In the genomic region with DNA sequence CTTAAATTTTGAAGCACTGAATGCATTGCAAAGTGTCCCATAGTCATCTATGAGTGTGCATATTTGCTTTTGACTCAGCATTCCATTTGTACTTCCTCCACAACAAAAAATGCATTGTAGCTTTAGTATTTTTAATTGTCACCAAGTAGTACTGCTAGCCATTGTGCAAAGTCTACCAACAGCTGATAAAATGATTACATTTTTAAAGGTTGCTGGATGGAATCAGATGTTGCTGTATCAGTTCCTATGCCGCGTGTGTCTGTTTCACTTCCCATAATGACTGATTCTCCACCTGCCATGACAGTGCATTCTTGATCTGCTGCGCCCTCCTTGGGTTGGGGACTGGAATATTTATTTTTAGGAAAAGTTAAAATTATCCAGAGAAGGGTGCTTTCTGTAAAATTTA, we compare ENCODE assay signal across 8 cellular contexts. TPM values are rescaled to one million over a fixed set of nuclear protein-coding genes. Genes with fewer than 3 reads are reported as not detected.
DNase-seq lines count a peak whose midpoint lies in the region; ATAC-seq, FAIRE-seq and TF ChIP-seq lines count a peak whose summit lies in the region.

No MANE protein-coding gene starts in this region.

- ATAC-seq in GM21723 (IDR thresholded peaks at IDR 0.05; ENCODE audit: unreplicated experiment) (peak; percentile 86), IMR-90 (ENCODE audit: low read depth) (peak; percentile 73), SK-N-SH treated with all-trans-retinoic acid at 6 μM for 48 hours (no peak)

- peak overlapping the region; percentile 80; the same call in 1 of the 2 replicates for H3K18ac ChIP-seq in IMR-90 (ENCODE audit: low read depth, low read length)

- POLR2A ChIA-PET in IMR-90 (lab: Charles Lee; ENCODE audit: unreplicated experiment), result no interaction called here

- no peak overlapping the region; the same call in 1 of the 2 replicates for H3K14ac ChIP-seq in IMR-90 (replicated peaks; ENCODE audit: low read depth, low read length)

- CTCF ChIA-PET in IMR-90 (lab: Yijun Ruan, JAX), result interaction anchor here (1.0 kb wide), 1 partner anchor 20 kb away, joined by 3 read pairs; no protein-coding TSS in a partner anchor

- no peak overlapping the region for H4K8ac ChIP-seq in IMR-90 (ENCODE audit: low read depth in 2 of 2, low read length in 2 of 2)

- no peak overlapping the region for H3K9ac ChIP-seq in IMR-90 (ENCODE audit: low read depth, low read length)
- H3K9ac ChIP-seq in kidney (ENCODE audit: low read length in 2 of 2), result no peak overlapping the region

- H2AK5ac ChIP-seq in IMR-90 (ENCODE audit: low read depth, low read length), result no peak overlapping the region

- dilution Hi-C loops in IMR-90 (cut with HindIII; ENCODE audit: low sequenced_read_pairs, unreplicated experiment), result no loop called here

- TF ChIP-seq CTCF in IMR-90 (conservative IDR thresholded peaks at IDR 0.05; ENCODE audit: low read depth, low read length) (no peak), left ventricle myocardium inferior (IDR thresholded peaks at IDR 0.05; ENCODE audit: borderline replicate concordance) (no peak), kidney (IDR thresholded peaks at IDR 0.05; ENCODE audit: borderline replicate concordance, extremely low read depth, insufficient read depth) (no peak)

- no peaks in the 10 kb centered on the region; the same call in 1 of the 2 replicates for H3K9me1 ChIP-seq in IMR-90 (ENCODE audit: insufficient read depth, low read length)

- no peak overlapping the region for H3K23ac ChIP-seq in IMR-90 (ENCODE audit: low read depth, low read length)

- no peaks in the 10 kb centered on the region for H4K20me1 ChIP-seq in IMR-90 (ENCODE audit: insufficient read depth, low read length)

- H3K4me2 ChIP-seq in IMR-90 (ENCODE audit: low read depth, low read length), result no peak overlapping the region

- no peak overlapping the region; the same call in 1 of the 2 replicates for H2BK120ac ChIP-seq in IMR-90 (ENCODE audit: low read depth, low read length)

- no peak overlapping the region for H2BK20ac ChIP-seq in IMR-90 (ENCODE audit: low read depth, low read length)

- H4K91ac ChIP-seq in IMR-90 (ENCODE audit: insufficient read depth, low read depth, low read length), result no peak overlapping the region

- H2AK9ac ChIP-seq in IMR-90 (replicated peaks; ENCODE audit: low read depth, low read length, poor library complexity), result no peak overlapping the region

- DNase-seq in GM12892 (ENCODE audit: insufficient read length) (no peak), IMR-90 (peak; percentile 51), left ventricle myocardium inferior (no peak), kidney (no peak), NCI-H2227 (lab: John Stamatoyannopoulos, UW; ENCODE audit: unreplicated experiment) (no peak)
- DNase-seq in effector CD4-positive, alpha-beta T cell, result no peak

- H3K9me3 ChIP-seq in IMR-90 (ENCODE audit: control insufficient read depth, insufficient read depth, low read length) (0 out of 2 replicates have a peak, but pooled peaks cover 2% of the 10 kb centered on the region), left ventricle myocardium inferior (replicated peaks) (peaks cover 5% of the 10 kb centered on the region), kidney (ENCODE audit: control insufficient read depth in 1 of 2, low read length in 2 of 2) (no peaks in the 10 kb centered on the region)

- H3K4ac ChIP-seq in IMR-90 (ENCODE audit: low read depth, low read length), result no peak overlapping the region

- no peak overlapping the region for H2BK15ac ChIP-seq in IMR-90 (ENCODE audit: low read depth, low read length)

- H4K5ac ChIP-seq in IMR-90 (ENCODE audit: low read depth, low read length), result no peak overlapping the region

- H3K79me1 ChIP-seq in IMR-90 (ENCODE audit: low read depth in 1 of 2, low read length in 2 of 2), result peaks cover 0 to 8% of the 10 kb centered on the region in 2 experiments; a peak in 2 of 4 replicates

- 0 out of 2 replicates have a peak, but pooled peaks cover 1% of the 10 kb centered on the region for H3K36me3 ChIP-seq in IMR-90 (ENCODE audit: control insufficient read depth, insufficient read depth, low read length)
- H3K36me3 ChIP-seq in left ventricle myocardium inferior, result no peaks in the 10 kb centered on the region
- H3K36me3 ChIP-seq in kidney (ENCODE audit: control insufficient read depth in 1 of 2, insufficient read depth in 2 of 2, low read length in 2 of 2), result no peaks in the 10 kb centered on the region

- peak; percentile 60 for FAIRE-seq in GM12892 (lab: Jason Lieb, UNC)
- no peak for FAIRE-seq in kidney (lab: Jason Lieb, UNC)

- no peak overlapping the region for H2BK5ac ChIP-seq in IMR-90 (ENCODE audit: low read depth, low read length, poor library complexity, severe bottlenecking)

- BruUV-seq in IMR-90 (replicated peaks; lab: Mats Ljungman, UMichigan), result no TSS peak

- in situ Hi-C loops in IMR-90 (cut with MboI; ENCODE audit: low sequenced_read_pairs), result no loop called here

- H3K27me3 ChIP-seq in IMR-90 (ENCODE audit: control insufficient read depth, insufficient read depth, low read length) (no peaks in the 10 kb centered on the region), left ventricle myocardium inferior (ENCODE audit: low read depth) (no peaks in the 10 kb centered on the region)

- H3K4me3 ChIP-seq in IMR-90 (ENCODE audit: insufficient read depth, low read depth, low read length) (no peak overlapping the region), left ventricle myocardium inferior (no peak overlapping the region), kidney (ENCODE audit: low read length in 2 of 2) (no peak overlapping the region)

- no peak overlapping the region for H3K56ac ChIP-seq in IMR-90 (ENCODE audit: extremely low read depth, insufficient read depth, low read length)

- TF ChIP-seq POLR2A in GM12892 (IDR thresholded peaks at IDR 0.05; ENCODE audit: low read depth, low read length), result no peak
- no peak for TF ChIP-seq POLR2A in IMR-90 (IDR thresholded peaks at IDR 0.05; ENCODE audit: low read depth, low read length)

- no peak overlapping the region for H2AFZ ChIP-seq in IMR-90 (replicated peaks; ENCODE audit: low read length, poor library complexity)

- intact Hi-C loops in IMR-90 (cut with micrococcal nuclease) (loop anchor here (5.0 kb wide), 1 partner anchor 36 kb away; no protein-coding TSS in a partner anchor), left ventricle myocardium inferior (cut with micrococcal nuclease) (no loop called here), kidney (cut with DNase I) (no loop called here)

- no CpG with 5 or more reads among the region's 3 CpGs for WGBS in IMR-90 (ENCODE audit: extremely low coverage in 2 of 2, insufficient read length in 1 of 2), 2 experiments

- no peak for TF ChIP-seq RAD21 in IMR-90 (IDR thresholded peaks at IDR 0.05; ENCODE audit: low read length)

- H3K4me1 ChIP-seq in IMR-90 (ENCODE audit: control insufficient read depth, insufficient read depth, low read length) (peaks cover 4% of the 10 kb centered on the region), left ventricle myocardium inferior (peaks cover 27% of the 10 kb centered on the region), kidney (ENCODE audit: control insufficient read depth in 1 of 2, insufficient read depth in 1 of 2, low read depth in 1 of 2, low read length in 2 of 2) (no peaks in the 10 kb centered on the region)

- H3K27ac ChIP-seq in IMR-90 (ENCODE audit: insufficient read depth, low read length) (no peak overlapping the region), left ventricle myocardium inferior (replicated peaks) (peak overlapping the region; percentile 50), kidney (ENCODE audit: low read depth in 2 of 2, low read length in 2 of 2) (no peak overlapping the region)

TF ChIP-seq in IMR-90, 13 proteins besides CTCF, POLR2A, EP300 and RAD21:
- TF ChIP-seq MAFK (IDR thresholded peaks at IDR 0.05; ENCODE audit: low read depth, low read length) (peak; percentile 60), NFE2L2 (IDR thresholded peaks at IDR 0.05; ENCODE audit: low read depth, low read length) (peak; percentile 28; the same call in 1 of the 2 replicates)
- TF ChIP-seq, protein P1, sequence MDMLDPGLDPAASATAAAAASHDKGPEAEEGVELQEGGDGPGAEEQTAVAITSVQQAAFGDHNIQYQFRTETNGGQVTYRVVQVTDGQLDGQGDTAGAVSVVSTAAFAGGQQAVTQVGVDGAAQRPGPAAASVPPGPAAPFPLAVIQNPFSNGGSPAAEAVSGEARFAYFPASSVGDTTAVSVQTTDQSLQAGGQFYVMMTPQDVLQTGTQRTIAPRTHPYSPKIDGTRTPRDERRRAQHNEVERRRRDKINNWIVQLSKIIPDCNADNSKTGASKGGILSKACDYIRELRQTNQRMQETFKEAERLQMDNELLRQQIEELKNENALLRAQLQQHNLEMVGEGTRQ (IDR thresholded peaks at IDR 0.05; ENCODE audit: low read depth, low read length), result no peak

TF ChIP-seq in SK-N-SH treated with all-trans-retinoic acid at 6 μM for 48 hours, 23 proteins besides CTCF, POLR2A, EP300 and RAD21 (continues in another document):
- no peak for TF ChIP-seq RARB (CRISPR knock-in tag; IDR thresholded peaks at IDR 0.05)
- TF ChIP-seq, protein P2, sequence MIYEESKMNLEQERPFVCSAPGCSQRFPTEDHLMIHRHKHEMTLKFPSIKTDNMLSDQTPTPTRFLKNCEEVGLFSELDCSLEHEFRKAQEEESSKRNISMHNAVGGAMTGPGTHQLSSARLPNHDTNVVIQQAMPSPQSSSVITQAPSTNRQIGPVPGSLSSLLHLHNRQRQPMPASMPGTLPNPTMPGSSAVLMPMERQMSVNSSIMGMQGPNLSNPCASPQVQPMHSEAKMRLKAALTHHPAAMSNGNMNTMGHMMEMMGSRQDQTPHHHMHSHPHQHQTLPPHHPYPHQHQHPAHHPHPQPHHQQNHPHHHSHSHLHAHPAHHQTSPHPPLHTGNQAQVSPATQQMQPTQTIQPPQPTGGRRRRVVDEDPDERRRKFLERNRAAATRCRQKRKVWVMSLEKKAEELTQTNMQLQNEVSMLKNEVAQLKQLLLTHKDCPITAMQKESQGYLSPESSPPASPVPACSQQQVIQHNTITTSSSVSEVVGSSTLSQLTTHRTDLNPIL (CRISPR knock-in tag; IDR thresholded peaks at IDR 0.05; ENCODE audit: low read depth), result no peak
- no peak for TF ChIP-seq TOX (CRISPR knock-in tag; IDR thresholded peaks at IDR 0.05; ENCODE audit: borderline replicate concordance)
- no peak for TF ChIP-seq ZFP30 (CRISPR knock-in tag; IDR thresholded peaks at IDR 0.05)
- no peak for TF ChIP-seq CSDC2 (CRISPR knock-in tag; IDR thresholded peaks at IDR 0.05)

RNA-seq across cellular contexts. Expression of gene SLX4IP, which starts 41.2 kb away (rescaled TPM):
- polyA plus RNA-seq in GM12892 (2012; ENCODE audit: missing spikeins), result 4.8 TPM
- 5.9 and 6.1 TPM in 2 replicates for total RNA-seq in IMR-90 (2012; rRNA removed)
- polyA plus RNA-seq in IMR-90 (2012; rRNA removed), result 0.90 and 1.3 TPM in 2 replicates
- 0.18 and 0.19 TPM in 2 replicates for polyA plus RNA-seq in IMR-90 (2012; cell fraction: cytosol; rRNA removed)
- 1.3 and 3.9 TPM in 2 replicates for polyA plus RNA-seq in IMR-90 (2012; cell fraction: nucleus; rRNA removed; ENCODE audit: low replicate concordance)
- total RNA-seq in left ventricle myocardium inferior, result 3.1 TPM
- 7.6 TPM for total RNA-seq in kidney
- 2.6 TPM for polyA plus RNA-seq in kidney (ENCODE audit: insufficient read depth, low read depth, low replicate concordance)

RNA-seq across cellular contexts. Expression of gene MKKS, which starts 42.3 kb away (rescaled TPM):
- polyA plus RNA-seq in GM12892 (2012; ENCODE audit: missing spikeins), result 6.4 TPM
- 7.5 and 8.1 TPM in 2 replicates for total RNA-seq in IMR-90 (2012; rRNA removed)
- 6.0 and 6.9 TPM in 2 replicates for polyA plus RNA-seq in IMR-90 (2012; rRNA removed)
- 1.5 and 1.8 TPM in 2 replicates for polyA plus RNA-seq in IMR-90 (2012; cell fraction: cytosol; rRNA removed)
- 0.64 and 5.6 TPM in 2 replicates for polyA plus RNA-seq in IMR-90 (2012; cell fraction: nucleus; rRNA removed; ENCODE audit: low replicate concordance)
- 28.3 TPM for total RNA-seq in left ventricle myocardium inferior
- 17.8 TPM for total RNA-seq in kidney
- 49.2 TPM for polyA plus RNA-seq in kidney (ENCODE audit: insufficient read depth, low read depth, low replicate concordance)
